ENCODE assay signal across 8 cellular contexts in genomic region chr10:22682237-22683192, GRCh38. TPM values are rescaled to one million over a fixed set of nuclear protein-coding genes. Genes with fewer than 3 reads are reported as not detected.
A peak's percentile ranks its signal among the peaks of the same experiment; 100 is the strongest.
DNase-seq lines count a peak whose midpoint lies in the region; ATAC-seq and TF ChIP-seq lines count a peak whose summit lies in the region.

No MANE protein-coding gene starts in this region.

- H3K4me1 ChIP-seq in OCI-LY3 (ENCODE audit: low read length), result peaks cover 36% of the 10 kb centered on the region

- no peaks in the 10 kb centered on the region for H3K9me3 Mint-ChIP-seq in activated naive CD4-positive, alpha-beta T cell treated with anti-CD3 and anti-CD28 coated beads, Interleukin-2, amount 10 ng/mL, durations not matched to agents 7 days and 5 days

- no peak for TF ChIP-seq CTCF in OCI-LY3 (IDR thresholded peaks at IDR 0.05; ENCODE audit: low read depth, low read length)

- peak overlapping the region; percentile 77 for H3K4me3 ChIP-seq in OCI-LY3 (ENCODE audit: low read length)

- peaks cover 90% of the 10 kb centered on the region for H3K4me1 Mint-ChIP-seq in activated naive CD4-positive, alpha-beta T cell treated with anti-CD3 and anti-CD28 coated beads, Interleukin-2, amount 10 ng/mL, durations not matched to agents 7 days and 5 days

- ATAC-seq in HG02623 (IDR thresholded peaks at IDR 0.05; ENCODE audit: unreplicated experiment) (no peak), GM19467 (IDR thresholded peaks at IDR 0.05; ENCODE audit: unreplicated experiment) (no peak)

- H2AFZ ChIP-seq in OCI-LY3 (ENCODE audit: low read depth, low read length), result no peak overlapping the region

- H3K27ac ChIP-seq in OCI-LY3 (ENCODE audit: low read length), result peak overlapping the region; percentile 93

- H3K4me3 Mint-ChIP-seq in activated naive CD4-positive, alpha-beta T cell treated with anti-CD3 and anti-CD28 coated beads, Interleukin-2, amount 10 ng/mL, durations not matched to agents 7 days and 5 days, result peak overlapping the region; percentile 62

- H4K20me1 ChIP-seq in OCI-LY3 (ENCODE audit: insufficient read depth, low read length), result peaks cover 22% of the 10 kb centered on the region

- DNase-seq in stimulated activated CD4-positive, alpha-beta T cell treated with anti-CD3 and anti-CD28 coated beads, Interleukin-15, amount 100 ng/mL, for 24 hours, result peak; percentile 57
- DNase-seq in stimulated activated CD4-positive, alpha-beta T cell treated with anti-CD3 and anti-CD28 coated beads, Interleukin-12 subunit alpha, Interleukin-12 subunit beta, amount 100 ng/mL, for 4 hours, result no peak
- DNase-seq in activated naive CD4-positive, alpha-beta T cell treated with anti-CD3 and anti-CD28 coated beads, Interleukin-2, amount 10 ng/mL, durations not matched to agents 7 days and 5 days, result peak; percentile 80
- DNase-seq in lung microvascular endothelial cell (ENCODE audit: low read depth in 2 of 2) (peak; percentile 18 to 50), cerebellar nuclear complex (lab: John Stamatoyannopoulos, UW) (no peak)

- no peaks in the 10 kb centered on the region for H3K36me3 ChIP-seq in OCI-LY3 (replicated peaks; ENCODE audit: low read depth, low read length)

- CTCF ChIA-PET in activated naive CD4-positive, alpha-beta T cell treated with anti-CD3 and anti-CD28 coated beads, Interleukin-2, amount 10 ng/mL, durations not matched to agents 7 days and 5 days (lab: Charles Lee), result interaction anchor here (0.6 to 3.2 kb wide), 6 partner anchors 14 to 116 kb away, joined by 3 to 15 read pairs (median 4); no protein-coding TSS in a partner anchor

- no peaks in the 10 kb centered on the region for H3K27me3 ChIP-seq in OCI-LY3 (ENCODE audit: low read depth, low read length)

- H3K27me3 Mint-ChIP-seq in activated naive CD4-positive, alpha-beta T cell treated with anti-CD3 and anti-CD28 coated beads, Interleukin-2, amount 10 ng/mL, durations not matched to agents 7 days and 5 days, result no peaks in the 10 kb centered on the region

- peaks cover 18% of the 10 kb centered on the region for H3K36me3 Mint-ChIP-seq in activated naive CD4-positive, alpha-beta T cell treated with anti-CD3 and anti-CD28 coated beads, Interleukin-2, amount 10 ng/mL, durations not matched to agents 7 days and 5 days

- no peaks in the 10 kb centered on the region for H3K9me3 ChIP-seq in OCI-LY3 (ENCODE audit: insufficient read depth, low read length)

- H3K27ac Mint-ChIP-seq in activated naive CD4-positive, alpha-beta T cell treated with anti-CD3 and anti-CD28 coated beads, Interleukin-2, amount 10 ng/mL, durations not matched to agents 7 days and 5 days, result peak overlapping the region; percentile 100

- peak overlapping the region; percentile 99 for H3K4me2 ChIP-seq in OCI-LY3 (ENCODE audit: low read length)

- peaks cover 88% of the 10 kb centered on the region for H3K79me2 ChIP-seq in OCI-LY3 (ENCODE audit: low read length)

- H3K9ac ChIP-seq in OCI-LY3 (ENCODE audit: low read length), result peak overlapping the region; percentile 59

RNA-seq across cellular contexts. Expression of gene PIP4K2A, which starts 31.9 kb away (rescaled TPM):
- total RNA-seq in lung microvascular endothelial cell, result 24.8 and 32.3 TPM in 2 replicates

Comparison
In these comparisons a context has a peak if more than half of its experiments do, and no peak if none do; other contexts are left out.
1. DNase-seq: peak in stimulated activated CD4-positive, alpha-beta T cell treated with anti-CD3 and anti-CD28 coated beads, Interleukin-15, amount 100 ng/mL, for 24 hours (single experiment), activated naive CD4-positive, alpha-beta T cell treated with anti-CD3 and anti-CD28 coated beads, Interleukin-2, amount 10 ng/mL, durations not matched to agents 7 days and 5 days (single experiment) and lung microvascular endothelial cell (2 of 2); none in stimulated activated CD4-positive, alpha-beta T cell treated with anti-CD3 and anti-CD28 coated beads, Interleukin-12 subunit alpha, Interleukin-12 subunit beta, amount 100 ng/mL, for 4 hours (single experiment) and cerebellar nuclear complex (0 of 2).